In genomic region chr20:38260378-38261053, GRCh38 we compare ENCODE assay signal across 9 cellular contexts. TPM values are rescaled to one million over a fixed set of nuclear protein-coding genes. Genes with fewer than 3 reads are reported as not detected.
DNase-seq lines count a peak whose midpoint lies in the region; ATAC-seq and TF ChIP-seq lines count a peak whose summit lies in the region.
"Had no signal": no experiment of that assay in that cellular context is flagged by ENCODE, and none has a peak within 500 bp of the region (broad histone marks: within the 10 kb centered on the region; RNA-seq: fewer than 3 reads in every experiment).

Gene KIAA1755, minus strand, starts transcription at chr20:38260735. Its CDS starts 235 bp downstream, at chr20:38260500.

- no peak for TF ChIP-seq POLR2A in gastroesophageal sphincter (IDR thresholded peaks at IDR 0.05)

- peak within 1 kb of the TSS; percentile 14 to 94 (median 91) for H3K27ac Mint-ChIP-seq in nephron

- H3K27ac ChIP-seq in gastroesophageal sphincter (peak within 1 kb of the TSS; percentile 79 to 88 (median 86)), upper lobe of right lung (peak within 1 kb of the TSS; percentile 51)
- H3K27ac ChIP-seq: KMS-11 had no signal

- TF ChIP-seq CTCF in gastroesophageal sphincter (IDR thresholded peaks at IDR 0.05) (no peak), nephron (IDR thresholded peaks at IDR 0.05; ENCODE audit: unreplicated experiment in 3 of 3) (no peak), upper lobe of right lung (IDR thresholded peaks at IDR 0.05) (no peak)

- peak within 1 kb of the TSS; percentile 74 to 90 (median 85) for H3K4me3 Mint-ChIP-seq in nephron

- H3K4me1 ChIP-seq in gastroesophageal sphincter (peaks cover 0 to 42% (median 0%) of the 10 kb centered on the region in 3 donors), upper lobe of right lung (peaks cover 7% of the 10 kb centered on the region)

- peaks cover 36% of the 10 kb centered on the region for H3K4me1 Mint-ChIP-seq in nephron

- H3K27me3 Mint-ChIP-seq in nephron (ENCODE audit: low read depth), result peaks cover 14% of the 10 kb centered on the region

- H3K9me3 Mint-ChIP-seq in nephron, result peaks cover 5% of the 10 kb centered on the region

- WGBS in gastroesophageal sphincter (ENCODE audit: low coverage in 1 of 2), 2 donors, result no CpG with 5 or more reads among the region's 65 CpGs

- intact Hi-C loops in upper lobe of right lung (cut with DNase I) (no loop called here), left colon (cut with DNase I, micrococcal nuclease) (no loop called here)

- H3K9me3 ChIP-seq in gastroesophageal sphincter (no peaks in the 10 kb centered on the region), upper lobe of right lung (no peaks in the 10 kb centered on the region)

- DNase-seq in DMS79 treated with DMSO at 0.1 percent for 48 hours (lab: John Stamatoyannopoulos, UW) (peak; percentile 29), DMS79 (lab: John Stamatoyannopoulos, UW) (no peak), upper lobe of right lung (no peak), hepatic stellate cell (ENCODE audit: low spot score) (no peak), NOMO-1 treated with dmso at 0.1 percent for 144 hours (lab: John Stamatoyannopoulos, UW; ENCODE audit: unreplicated experiment) (no peak), left colon (no peak)

- no peak for TF ChIP-seq EP300 in gastroesophageal sphincter (IDR thresholded peaks at IDR 0.05)

- H3K36me3 Mint-ChIP-seq in nephron (ENCODE audit: low read depth), result no peaks in the 10 kb centered on the region

- H3K27me3 ChIP-seq in gastroesophageal sphincter (peaks cover 40% of the 10 kb centered on the region), upper lobe of right lung (peaks cover 20% of the 10 kb centered on the region)

- ATAC-seq in gastroesophageal sphincter, result peak; percentile 60
- peak; percentile 49 for ATAC-seq in upper lobe of right lung
- ATAC-seq in left colon, result no peak

- H3K36me3 ChIP-seq in gastroesophageal sphincter (no peaks in the 10 kb centered on the region), upper lobe of right lung (no peaks in the 10 kb centered on the region)

- H3K4me3 ChIP-seq in gastroesophageal sphincter (peak within 1 kb of the TSS; percentile 50 to 60), upper lobe of right lung (peak within 1 kb of the TSS; percentile 42)

RNA-seq across cellular contexts. Expression of gene KIAA1755, which starts in this region (rescaled TPM):
- total RNA-seq in gastroesophageal sphincter (10 to 100 TPM in 2 of 4 donors, 1 to 10 TPM in 2; 5.1 to 19.9 (median 11.5) TPM), upper lobe of right lung (2.3 TPM), left colon (1 to 10 TPM in 1 of 2 donors, under 1 TPM in 1; 0.34 to 2.5 TPM)
